19 cellular contexts compared by ENCODE assay signal in the genomic region with DNA sequence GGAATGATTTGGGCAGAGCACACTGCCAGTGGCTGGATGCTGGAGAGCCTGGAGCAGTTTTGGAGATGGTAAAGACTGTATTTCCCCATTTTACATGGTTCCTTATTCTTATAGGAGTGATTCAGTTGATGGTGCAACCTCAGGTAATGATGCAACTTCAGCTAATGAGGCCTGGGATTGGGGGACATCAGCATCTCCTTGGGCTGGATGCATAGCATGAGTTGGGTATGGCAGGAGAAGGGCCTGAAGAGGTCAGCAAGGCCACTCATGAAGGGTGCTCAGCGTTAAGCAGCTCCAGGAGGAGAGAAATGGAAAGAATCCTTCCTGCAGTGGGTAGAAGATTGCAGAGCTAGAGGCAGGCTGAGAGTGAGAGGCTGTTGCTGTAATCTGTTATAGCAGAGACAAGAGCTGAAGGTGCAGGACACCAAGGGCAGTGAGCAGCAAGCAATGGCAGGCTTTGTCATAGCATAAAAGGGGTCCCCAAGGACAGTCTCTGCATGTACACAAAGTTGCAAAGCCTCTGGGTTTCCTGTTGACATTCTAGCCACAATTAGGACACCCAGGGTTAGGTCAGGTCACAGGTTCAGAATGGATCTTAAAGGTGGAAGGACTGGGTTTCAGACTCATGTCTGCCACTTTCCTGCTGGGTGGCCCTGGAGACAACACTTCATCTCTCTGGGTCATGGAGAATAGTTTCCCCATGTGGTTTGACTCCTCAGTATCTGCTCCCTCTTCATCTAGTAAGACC. TPM values are rescaled to one million over a fixed set of nuclear protein-coding genes. Genes with fewer than 3 reads are reported as not detected.
DNase-seq lines count a peak whose midpoint lies in the region; ATAC-seq and TF ChIP-seq lines count a peak whose summit lies in the region.
"Had no signal": no experiment of that assay in that cellular context is flagged by ENCODE, and none has a peak within 500 bp of the region (broad histone marks: within the 10 kb centered on the region; RNA-seq: fewer than 3 reads in every experiment).

No MANE protein-coding gene starts in this region.

- H3K36me3 Mint-ChIP-seq in CD4-positive, alpha-beta memory T cell, result no peaks in the 10 kb centered on the region
- peaks cover under 1% of the 10 kb centered on the region for H3K36me3 Mint-ChIP-seq in T-helper 17 cell (ENCODE audit: low read depth)

- ATAC-seq in T-helper 17 cell (peak; percentile 21), lower lobe of right lung (peak; percentile 64 to 77), HG03520 (IDR thresholded peaks at IDR 0.05; ENCODE audit: unreplicated experiment) (no peak), HG02571 (IDR thresholded peaks at IDR 0.05; ENCODE audit: unreplicated experiment) (no peak)

- no peaks in the 10 kb centered on the region for H3K9me3 Mint-ChIP-seq in CD4-positive, alpha-beta memory T cell

- no peaks in the 10 kb centered on the region for H3K9me3 ChIP-seq in CD4-positive, alpha-beta memory T cell (ENCODE audit: control insufficient read depth in 1 of 2, low read length in 2 of 2)
- H3K9me3 ChIP-seq in T-helper 17 cell (ENCODE audit: control insufficient read depth, low read length, poor library complexity, severe bottlenecking), result no peaks in the 10 kb centered on the region
- H3K9me3 ChIP-seq in lower lobe of right lung, result no peaks in the 10 kb centered on the region
- H3K9me3 ChIP-seq: pancreas, thoracic aorta had no signal

- DNase-seq in CD4-positive, alpha-beta memory T cell, result no peak
- DNase-seq in Kasumi-1 (lab: John Stamatoyannopoulos, UW), result peak; percentile 34 to 35
- DNase-seq in T-helper 17 cell, result no peak
- no peak for DNase-seq in lower lobe of right lung
- no peak for DNase-seq in DMS 273 (lab: John Stamatoyannopoulos, UW; ENCODE audit: unreplicated experiment)
- no peak for DNase-seq in NCI-H510A treated with DMSO at 0.1 percent for 48 hours (lab: John Stamatoyannopoulos, UW)
- DNase-seq: activated CD4-positive, alpha-beta T cell treated with anti-CD3 and anti-CD28 coated beads for 4 hours; DMS79; H7; left cardiac atrium; NCI-H1694 treated with DMSO at 0.1 percent for 48 hours; NCI-H345; pancreas; small intestine; stimulated activated CD4-positive, alpha-beta T cell treated with anti-CD3 and anti-CD28 coated beads, Interleukin-4, amount 100 ng/mL, for 4 hours; T1000 had no signal

- peak overlapping the region in 5 of 7 donors; percentile 11 to 67 (median 49) for H3K27ac Mint-ChIP-seq in CD4-positive, alpha-beta memory T cell
- peak overlapping the region; percentile 49 for H3K27ac Mint-ChIP-seq in T-helper 17 cell

- H3K4me3 Mint-ChIP-seq in CD4-positive, alpha-beta memory T cell, result peak overlapping the region in 4 of 8 donors; percentile 5 to 33 (median 26)
- H3K4me3 Mint-ChIP-seq in T-helper 17 cell, result peak overlapping the region; percentile 67

- H3K4me1 Mint-ChIP-seq in CD4-positive, alpha-beta memory T cell, result peaks cover 12 to 28% (median 20%) of the 10 kb centered on the region in 4 donors
- peaks cover 24% of the 10 kb centered on the region for H3K4me1 Mint-ChIP-seq in T-helper 17 cell

- H3K4me1 ChIP-seq in CD4-positive, alpha-beta memory T cell (ENCODE audit: insufficient read depth, low read length), result peaks cover 20% of the 10 kb centered on the region
- H3K4me1 ChIP-seq in lower lobe of right lung, result peaks cover 14% of the 10 kb centered on the region
- H3K4me1 ChIP-seq: pancreas had no signal

- no peaks in the 10 kb centered on the region for H3K27me3 Mint-ChIP-seq in CD4-positive, alpha-beta memory T cell
- H3K27me3 Mint-ChIP-seq in T-helper 17 cell, result no peaks in the 10 kb centered on the region

- H3K4me3 ChIP-seq in CD4-positive, alpha-beta memory T cell (ENCODE audit: low read length in 2 of 2), result no peak overlapping the region
- H3K4me3 ChIP-seq in lower lobe of right lung, result no peak overlapping the region
- H3K4me3 ChIP-seq: pancreas, thoracic aorta had no signal

- intact Hi-C loops in CD4-positive, alpha-beta memory T cell (cut with micrococcal nuclease), result no loop called here
- intact Hi-C loops in lower lobe of right lung (cut with DNase I), result no loop called here

- CTCF ChIA-PET in CD4-positive, alpha-beta memory T cell (lab: Charles Lee; ENCODE audit: partially characterized antibody), result interaction anchor here (1.0 to 1.5 kb wide), 4 partner anchors 8 to 95 kb away, joined by 3 read pairs; no protein-coding TSS in a partner anchor

- H3K27ac ChIP-seq in CD4-positive, alpha-beta memory T cell (ENCODE audit: low read depth, low read length), result no peak overlapping the region
- no peak overlapping the region for H3K27ac ChIP-seq in lower lobe of right lung
- H3K27ac ChIP-seq: pancreas, thoracic aorta had no signal

- H3K36me3 ChIP-seq in CD4-positive, alpha-beta memory T cell (ENCODE audit: insufficient read depth, low read length), result no peaks in the 10 kb centered on the region
- H3K36me3 ChIP-seq in lower lobe of right lung, result no peaks in the 10 kb centered on the region
- H3K36me3 ChIP-seq: pancreas, thoracic aorta had no signal

- H3K27me3 ChIP-seq in CD4-positive, alpha-beta memory T cell (ENCODE audit: insufficient read depth, low read length), result no peaks in the 10 kb centered on the region
- H3K27me3 ChIP-seq in lower lobe of right lung (ENCODE audit: low read depth), result no peaks in the 10 kb centered on the region
- H3K27me3 ChIP-seq: pancreas had no signal

- TF ChIP-seq CTCF in lower lobe of right lung (IDR thresholded peaks at IDR 0.05), result no peak

- POLR2A ChIA-PET in CD4-positive, alpha-beta memory T cell (lab: Charles Lee; ENCODE audit: partially characterized antibody), result interaction anchor here (0.9 to 1.3 kb wide), 4 partner anchors 9 to 40 kb away, joined by 4 to 5 read pairs (median 4); no protein-coding TSS in a partner anchor

RNA-seq across cellular contexts. Expression of a gene that starts 29.5 kb away (rescaled TPM):
- total RNA-seq in CD4-positive, alpha-beta memory T cell, result 100 to 1,000 TPM; 104 to 108 TPM
- polyA plus RNA-seq in CD4-positive, alpha-beta memory T cell, result 10 to 100 TPM; 39.8 to 50.5 TPM
- 100 to 1,000 TPM; 127 to 159 TPM for total RNA-seq in T-helper 17 cell
- 55.1 TPM for total RNA-seq in lower lobe of right lung

Comparison
In these comparisons a context has a peak if more than half of its experiments do, and no peak if none do; other contexts are left out.
1. DNase-seq: peak in Kasumi-1 (2 of 2); none in CD4-positive, alpha-beta memory T cell (0 of 5), T-helper 17 cell (0 of 3), lower lobe of right lung (single experiment), DMS 273 (single experiment) and NCI-H510A treated with DMSO at 0.1 percent for 48 hours (single experiment).
2. ATAC-seq: peak in T-helper 17 cell (single experiment) and lower lobe of right lung (2 of 2); none in HG03520 (single experiment) and HG02571 (single experiment).